ENCODE assay signal across 17 cellular contexts in genomic region chr2:198316231-198316630, GRCh38.
DNase-seq lines count a peak whose midpoint lies in the region; ATAC-seq and TF ChIP-seq lines count a peak whose summit lies in the region.
"Had no signal": no experiment of that assay in that cellular context is flagged by ENCODE, and none has a peak within 500 bp of the region (broad histone marks: within the 10 kb centered on the region; RNA-seq: fewer than 3 reads in every experiment).

No MANE protein-coding gene starts in this region.

- H3K27me3 ChIP-seq in BLaER1 (no peaks in the 10 kb centered on the region), mucosa of rectum (ENCODE audit: control insufficient read depth in 2 of 2, insufficient read depth in 2 of 2, low read length in 2 of 2) (no peaks in the 10 kb centered on the region), transverse colon (no peaks in the 10 kb centered on the region), spleen (replicated peaks in 1 of 7) (peaks cover 0 to 58% (median 7%) of the 10 kb centered on the region in 7 donors), prostate gland (replicated peaks; ENCODE audit: insufficient read depth) (no peaks in the 10 kb centered on the region)

- H3K4me3 ChIP-seq in BLaER1 = no peak overlapping the region
- H3K4me3 ChIP-seq in mucosa of rectum (ENCODE audit: low read length in 2 of 2) = peak overlapping the region; percentile 65 to 73
- H3K4me3 ChIP-seq in transverse colon = peak overlapping the region in 3 of 4 donors; percentile 10 to 34 (median 16)
- no peak overlapping the region for H3K4me3 ChIP-seq in spleen
- no peak overlapping the region for H3K4me3 ChIP-seq in prostate gland
- H3K4me3 ChIP-seq: A549, GM12878, K562 had no signal

- H4K20me1 ChIP-seq in BLaER1 = no peaks in the 10 kb centered on the region

- WGBS in transverse colon (ENCODE audit: low coverage in 1 of 2), 2 donors = 17 to 21% methylated on average over 1 of the region's 1 CpG
- WGBS in spleen, 5 donors = 29 to 58% (median 44%) methylated on average over 1 of the region's 1 CpG
- WGBS in prostate gland = 89% methylated on average over 1 of the region's 1 CpG

- no peak for TF ChIP-seq EP300 in transverse colon (IDR thresholded peaks at IDR 0.05; ENCODE audit: low read depth)

- DNase-seq in T-helper 17 cell (no peak), transverse colon (no peak), spleen (no peak), prostate gland (ENCODE audit: low spot score) (no peak)
- DNase-seq: AML-193; Calu3; CD8-positive, alpha-beta T cell; DND-41; EL; IMR-90 had no signal

- TF ChIP-seq CTCF in transverse colon (IDR thresholded peaks at IDR 0.05) (no peak), spleen (IDR thresholded peaks at IDR 0.05 in 8 of 11, conservative IDR thresholded peaks at IDR 0.05 in 3 of 11) (no peak), prostate gland (IDR thresholded peaks at IDR 0.05) (no peak)

- H3K36me3 Mint-ChIP-seq in T-helper 17 cell (ENCODE audit: low read depth) = no peaks in the 10 kb centered on the region
- H3K36me3 Mint-ChIP-seq: CD8-positive, alpha-beta T cell had no signal

- in situ Hi-C loops in transverse colon (cut with MboI; ENCODE audit: low pct_ligation_motif_present in 1 of 4, low pct_unique_long_range_greater_than_20kb in 1 of 4, low sequenced_read_pairs in 3 of 4) = loop anchor here (5.0 to 25.0 kb wide), 7 partner anchors 459 to 1546 kb away; partner anchors contain the start of gene FTCDNL1 (in 1 of the 4)

- peak overlapping the region; percentile 50 for H3K4me2 ChIP-seq in BLaER1
- H3K4me2 ChIP-seq: A549 had no signal

- TF ChIP-seq POLR2A in transverse colon (IDR thresholded peaks at IDR 0.05) (no peak), spleen (IDR thresholded peaks at IDR 0.05) (no peak), prostate gland (IDR thresholded peaks at IDR 0.05) (no peak)

- intact Hi-C loops in transverse colon (cut with DNase I; ENCODE audit: low total_unique reads) = no loop called here
- intact Hi-C loops in spleen (cut with DNase I; ENCODE audit: low total_unique reads) = no loop called here
- intact Hi-C loops in prostate gland (cut with DNase I) = loop anchor here (10.0 kb wide), 2 partner anchors 1149 to 1539 kb away; partner anchors contain the start of gene FTCDNL1

- H3K27ac ChIP-seq in BLaER1 (no peak overlapping the region), mucosa of rectum (ENCODE audit: low read depth in 2 of 2, low read length in 2 of 2) (peak overlapping the region; percentile 73 to 89), transverse colon (peak overlapping the region; percentile 65 to 85 (median 78)), spleen (no peak overlapping the region), prostate gland (no peak overlapping the region)
- H3K27ac ChIP-seq: 22Rv1, A549 had no signal

- peak overlapping the region; percentile 36 for H3K4me3 Mint-ChIP-seq in T-helper 17 cell
- H3K4me3 Mint-ChIP-seq: CD8-positive, alpha-beta T cell had no signal

- no peak overlapping the region for H3K9ac ChIP-seq in BLaER1
- H3K9ac ChIP-seq in mucosa of rectum (ENCODE audit: low read depth in 1 of 2, low read length in 2 of 2) = peak overlapping the region; percentile 54 to 70

- no peak overlapping the region for H3K27ac Mint-ChIP-seq in T-helper 17 cell
- H3K27ac Mint-ChIP-seq: CD8-positive, alpha-beta T cell had no signal

- ATAC-seq in T-helper 17 cell (no peak), HG03025 (IDR thresholded peaks at IDR 0.05; ENCODE audit: low FRiP score, unreplicated experiment) (no peak)
- ATAC-seq: A549; CD8-positive, alpha-beta T cell; GM12878; K562 had no signal

- H3K4me1 ChIP-seq in BLaER1 (peaks cover 26% of the 10 kb centered on the region), mucosa of rectum (ENCODE audit: control insufficient read depth in 2 of 2, insufficient read depth in 2 of 2, low read length in 2 of 2) (peaks cover 12 to 26% of the 10 kb centered on the region in 2 donors), transverse colon (peaks cover 0 to 53% (median 18%) of the 10 kb centered on the region in 4 donors), spleen (no peaks in the 10 kb centered on the region), prostate gland (replicated peaks) (no peaks in the 10 kb centered on the region)
- H3K4me1 ChIP-seq: A549 had no signal

- peaks cover 5% of the 10 kb centered on the region for H3K4me1 Mint-ChIP-seq in T-helper 17 cell

- H3K36me3 ChIP-seq in BLaER1 = no peaks in the 10 kb centered on the region
- no peaks in the 10 kb centered on the region for H3K36me3 ChIP-seq in mucosa of rectum (ENCODE audit: control insufficient read depth in 2 of 2, insufficient read depth in 2 of 2, low read length in 2 of 2)
- no peaks in the 10 kb centered on the region for H3K36me3 ChIP-seq in transverse colon
- H3K36me3 ChIP-seq in spleen = no peaks in the 10 kb centered on the region
- H3K36me3 ChIP-seq in prostate gland = no peaks in the 10 kb centered on the region

- H3K9me3 ChIP-seq in BLaER1 (no peaks in the 10 kb centered on the region), T-helper 17 cell (ENCODE audit: control insufficient read depth, low read length, poor library complexity, severe bottlenecking) (no peaks in the 10 kb centered on the region), mucosa of rectum (ENCODE audit: control insufficient read depth in 2 of 2, low read length in 2 of 2) (no peaks in the 10 kb centered on the region), transverse colon (no peaks in the 10 kb centered on the region), spleen (no peaks in the 10 kb centered on the region), prostate gland (no peaks in the 10 kb centered on the region)
- H3K9me3 ChIP-seq: A549 had no signal

- peaks cover 72% of the 10 kb centered on the region for H3K27me3 Mint-ChIP-seq in T-helper 17 cell

Comparison
In these comparisons a context has a peak if more than half of its experiments do, and no peak if none do; other contexts are left out.
1. H3K27ac ChIP-seq: peak in mucosa of rectum (2 of 2) and transverse colon (4 of 4); none in BLaER1 (single experiment), spleen (0 of 8) and prostate gland (0 of 2).
2. H3K4me3 ChIP-seq: peak in mucosa of rectum (2 of 2) and transverse colon (3 of 4); none in BLaER1 (single experiment), spleen (0 of 8) and prostate gland (0 of 2).